18 cellular contexts compared by ENCODE assay signal in genomic region chr7:92432299-92432946, GRCh38. TPM values are rescaled to one million over a fixed set of nuclear protein-coding genes. Genes with fewer than 3 reads are reported as not detected.
DNase-seq lines count a peak whose midpoint lies in the region; ATAC-seq, FAIRE-seq and TF ChIP-seq lines count a peak whose summit lies in the region.
"Had no signal": no experiment of that assay in that cellular context is flagged by ENCODE, and none has a peak within 500 bp of the region (broad histone marks: within the 10 kb centered on the region; RNA-seq: fewer than 3 reads in every experiment).

No MANE protein-coding gene starts in this region.

- H3K27ac ChIP-seq in K562 (ENCODE audit: extremely low read depth, low read depth, low read length) (no peak overlapping the region), liver (ENCODE audit: low read depth in 1 of 2, low read length in 2 of 2) (no peak overlapping the region)
- H3K27ac ChIP-seq: A549, GM23248, HL-60 had no signal

- peak; percentile 40 for ATAC-seq in K562
- ATAC-seq: A549; CD8-positive, alpha-beta T cell; HCT116 had no signal

- TF ChIP-seq RAD21 in K562 (CRISPR knock-in tag; conservative IDR thresholded peaks at IDR 0.05 in 1 of 2, IDR thresholded peaks at IDR 0.05 in 1 of 2) = no peak
- TF ChIP-seq RAD21 in liver (IDR thresholded peaks at IDR 0.05) = no peak

- no peak for TF ChIP-seq CTCF in Caco-2 (IDR thresholded peaks at IDR 0.05; ENCODE audit: insufficient read depth in 1 of 2, low read depth in 1 of 2, low read length in 1 of 2, severe bottlenecking in 1 of 2, unreplicated experiment in 1 of 2)
- no peak for TF ChIP-seq CTCF in K562 (IDR thresholded peaks at IDR 0.05 in 2 of 3, conservative IDR thresholded peaks at IDR 0.05 in 1 of 3; ENCODE audit: insufficient read depth in 2 of 3, low read depth in 1 of 3, low read length in 3 of 3)
- no peak for TF ChIP-seq CTCF in liver (IDR thresholded peaks at IDR 0.05; ENCODE audit: low read depth, low read length, missing input control)

- H3K27me3 ChIP-seq in Caco-2 (replicated peaks; ENCODE audit: control insufficient read depth, insufficient read depth, low read length) = no peaks in the 10 kb centered on the region
- no peaks in the 10 kb centered on the region for H3K27me3 ChIP-seq in K562 (ENCODE audit: control insufficient read depth in 2 of 2, insufficient read depth in 2 of 2, low read length in 2 of 2)
- H3K27me3 ChIP-seq in liver (ENCODE audit: control insufficient read depth in 4 of 4, insufficient read depth in 4 of 4, low read length in 3 of 4) = no peaks in the 10 kb centered on the region

- no peaks in the 10 kb centered on the region for H4K20me1 ChIP-seq in K562 (replicated peaks; ENCODE audit: control insufficient read depth, insufficient read depth, low read length)

- DNase-seq in Caco-2 (peak; percentile 30 to 49), ELF-1 (ENCODE audit: low read depth, low spot score) (peak; percentile 58), K562 (ENCODE audit: extremely low read depth in 1 of 4, low spot score in 3 of 4) (no peak), NCI-H2107 (lab: John Stamatoyannopoulos, UW) (no peak), RPMI8226 (no peak), NCI-H1436 (lab: John Stamatoyannopoulos, UW) (no peak)
- DNase-seq: CD8-positive, alpha-beta T cell; COR-L47; DMS53; GM23248 had no signal

- TF ChIP-seq POLR2A in K562 (conservative IDR thresholded peaks at IDR 0.05) = no peak

- H3K27ac Mint-ChIP-seq in Caco-2 (ENCODE audit: unreplicated experiment) = no peak overlapping the region
- H3K27ac Mint-ChIP-seq: CD14-positive monocyte; CD8-positive, alpha-beta T cell had no signal

- BruUV-seq in Caco-2 (replicated peaks; lab: Mats Ljungman, UMichigan) (no TSS peak), K562 (replicated peaks; lab: Mats Ljungman, UMichigan) (no TSS peak)

- no peak overlapping the region for H2AFZ ChIP-seq in K562 (ENCODE audit: low read depth, low read length)
- H2AFZ ChIP-seq: GM23248 had no signal

- H3K9me1 ChIP-seq in K562 (ENCODE audit: control insufficient read depth, insufficient read depth, low read length) = no peaks in the 10 kb centered on the region

- H3K4me3 Mint-ChIP-seq in Caco-2 (ENCODE audit: unreplicated experiment) = no peak overlapping the region
- H3K4me3 Mint-ChIP-seq: CD14-positive monocyte; CD8-positive, alpha-beta T cell had no signal

- in situ Hi-C loops in K562 (cut with MboI) = loop anchor here (10.0 kb wide), 1 partner anchor 298 kb away; the partner anchor contains the start of gene CYP51A1

- no peak overlapping the region for H3K9ac ChIP-seq in K562 (ENCODE audit: insufficient read depth in 1 of 2, low read depth in 2 of 2, low read length in 2 of 2)
- H3K9ac ChIP-seq in liver (ENCODE audit: low read depth in 1 of 2, low read length in 2 of 2) = no peak overlapping the region
- H3K9ac ChIP-seq: GM23248 had no signal

- H3K36me3 ChIP-seq in Caco-2 (ENCODE audit: control insufficient read depth, insufficient read depth, low read length) (no peaks in the 10 kb centered on the region), K562 (ENCODE audit: control insufficient read depth, insufficient read depth, low read length) (no peaks in the 10 kb centered on the region), liver (ENCODE audit: control insufficient read depth in 4 of 4, insufficient read depth in 3 of 4, low read depth in 1 of 4, low read length in 3 of 4) (no peaks in the 10 kb centered on the region)

- no peaks in the 10 kb centered on the region for H3K36me3 Mint-ChIP-seq in Caco-2 (ENCODE audit: insufficient read depth, unreplicated experiment)
- H3K36me3 Mint-ChIP-seq: CD14-positive monocyte; CD8-positive, alpha-beta T cell had no signal

- no peak for TF ChIP-seq EP300 in K562 (IDR thresholded peaks at IDR 0.05; ENCODE audit: low read length)

- no peaks in the 10 kb centered on the region for H3K27me3 Mint-ChIP-seq in Caco-2 (ENCODE audit: insufficient read depth, unreplicated experiment)

- H3K4me3 ChIP-seq in Caco-2 (ENCODE audit: low read depth, low read length) (no peak overlapping the region), K562 (no peak overlapping the region), liver (ENCODE audit: low read depth in 1 of 3, low read length in 3 of 3) (no peak overlapping the region)
- H3K4me3 ChIP-seq: A549, GM23248 had no signal

- no peaks in the 10 kb centered on the region for H3K79me2 ChIP-seq in K562 (ENCODE audit: control insufficient read depth, insufficient read depth, low read length)

- POLR2A ChIA-PET in Caco-2 (lab: Charles Lee) (interaction anchor here (1.4 kb wide), 1 partner anchor 15 kb away, joined by 11 read pairs; the partner anchor contains the start of gene GATAD1), K562 (lab: Yijun Ruan, JAX) (no interaction called here)

- H3K4me2 ChIP-seq in K562 (ENCODE audit: insufficient read depth, low read length) = no peak overlapping the region
- H3K4me2 ChIP-seq: A549 had no signal

- no peaks in the 10 kb centered on the region for H3K4me1 Mint-ChIP-seq in Caco-2 (ENCODE audit: low read depth, unreplicated experiment)

- CTCF ChIA-PET in Caco-2 (lab: Charles Lee) = interaction anchor here (1.0 kb wide), 1 partner anchor 15 kb away, joined by 3 read pairs; the partner anchor contains the start of gene GATAD1
- CTCF ChIA-PET in K562 (lab: Yijun Ruan, JAX; ENCODE audit: low intra/inter-chr PET ratio) = no interaction called here

- H3K4me1 ChIP-seq in Caco-2 (no peaks in the 10 kb centered on the region), K562 (replicated peaks in 1 of 2; ENCODE audit: control insufficient read depth in 2 of 2, insufficient read depth in 2 of 2, low read length in 2 of 2) (no peaks in the 10 kb centered on the region; a peak in 2 of 5 replicates), liver (ENCODE audit: control insufficient read depth in 4 of 4, insufficient read depth in 4 of 4, low read length in 3 of 4) (peaks cover 0 to 9% (median 3%) of the 10 kb centered on the region in 4 donors)
- H3K4me1 ChIP-seq: A549 had no signal

- intact Hi-C loops in Caco-2 (cut with micrococcal nuclease; ENCODE audit: unreplicated experiment) (no loop called here), K562 (cut with micrococcal nuclease) (no loop called here)

- no peak for FAIRE-seq in K562 (lab: Jason Lieb, UNC)
- FAIRE-seq: A549, H54 had no signal

- H3K9me3 ChIP-seq in Caco-2 (no peaks in the 10 kb centered on the region), K562 (replicated peaks; ENCODE audit: control insufficient read depth, insufficient read depth, low read depth, low read length) (no peaks in the 10 kb centered on the region), liver (ENCODE audit: control insufficient read depth in 4 of 4, low read length in 3 of 4) (no peaks in the 10 kb centered on the region)
- H3K9me3 ChIP-seq: A549 had no signal

- 20% methylated on average over 3 of the region's 3 CpGs for WGBS in K562 (ENCODE audit: insufficient coverage, low coverage, missing lambda C conversion rate)
- 57% methylated on average over 3 of the region's 3 CpGs for WGBS in liver

- no peaks in the 10 kb centered on the region for H3K9me3 Mint-ChIP-seq in Caco-2 (ENCODE audit: unreplicated experiment)
- H3K9me3 Mint-ChIP-seq: CD14-positive monocyte; CD8-positive, alpha-beta T cell had no signal

TF ChIP-seq in K562, 482 proteins besides CTCF, POLR2A, EP300 and RAD21 (continues in another document):
- TF ChIP-seq CBFA2T3 (IDR thresholded peaks at IDR 0.05) (0 out of 2 replicates have a peak, but pooled peaks have one; percentile 4), CSDE1 (IDR thresholded peaks at IDR 0.05) (no peak)

RNA-seq across cellular contexts. Expression of gene GATAD1, which starts 14.9 kb away (rescaled TPM):
- 36.7 and 38.2 TPM in 2 replicates for total RNA-seq in Caco-2 (2022)
- 74.9 and 145 TPM in 2 replicates for total RNA-seq in K562 (2011; cell fraction: chromatin; rRNA removed; ENCODE audit: low replicate concordance)
- 54.0 and 59.3 TPM in 2 replicates for total RNA-seq in K562 (2011; cell fraction: nucleolus; rRNA removed)
- 82.3 and 137 TPM in 2 replicates for total RNA-seq in K562 (2011; cell fraction: nucleoplasm; rRNA removed)
- 24.6 and 34.7 TPM in 2 replicates for total RNA-seq in K562 (2014; rRNA removed)
- total RNA-seq in K562 (2014; rRNA removed; fragmentation: Illumina TruSeq; extraction: Trizol) = 34.3 and 37.4 TPM in 2 replicates
- total RNA-seq in K562 (2015; rRNA removed; fragmentation: Illumina TruSeq; extraction: Trizol) = 34.6 and 37.1 TPM in 2 replicates
- total RNA-seq in K562 (2021) = 25.0 and 27.5 TPM in 2 replicates
- polyA plus RNA-seq in K562 (2011; rRNA removed) = 54.9 and 67.7 TPM in 2 replicates
- polyA plus RNA-seq in K562 (2011; cell fraction: cytosol; rRNA removed) = 21.4 and 35.1 TPM in 2 replicates
- polyA plus RNA-seq in K562 (2011; cell fraction: nucleus; rRNA removed) = 47.7 TPM in 2 replicates
- polyA plus RNA-seq in K562 (2012) = 19.0 and 41.6 TPM in 2 replicates
- 34.1 and 40.8 TPM in 2 replicates for polyA plus RNA-seq in K562 (2014; fragmentation: Illumina TruSeq; extraction: Trizol)
- 1 to 10 TPM; 9.3 to 9.4 TPM for polyA plus RNA-seq in K562 (2014; fragmentation: Nextera tagmentation; extraction: Ambion mirVana)
- 37.2 and 39.2 TPM in 2 replicates for polyA plus RNA-seq in K562 (2014; rRNA removed)
- 44.5 and 46.3 TPM in 2 replicates for polyA minus RNA-seq in K562 (2011; rRNA and poly(A)+ RNA removed)
- 13.2 and 19.8 TPM in 2 replicates for polyA minus RNA-seq in K562 (2011; cell fraction: cytosol; rRNA and poly(A)+ RNA removed)
- polyA minus RNA-seq in K562 (2011; cell fraction: nucleus; rRNA and poly(A)+ RNA removed) = 59.0 and 88.5 TPM in 2 replicates
- 10 to 100 TPM; 12.4 to 22.8 TPM for total RNA-seq in liver
- polyA plus RNA-seq in liver = 1 to 10 TPM; 7.8 to 9.3 TPM

RNA-seq across cellular contexts. Expression of gene ERVW-1, which starts 45.3 kb away (rescaled TPM):
- 0.51 TPM in 1 of 2 replicates, not detected in the other for total RNA-seq in Caco-2 (2022)
- total RNA-seq in K562 (2011; cell fraction: chromatin; rRNA removed; ENCODE audit: low replicate concordance) = 0.14 TPM in 1 of 2 replicates, not detected in the other
- not detected in 2 replicates for total RNA-seq in K562 (2011; cell fraction: nucleolus; rRNA removed)
- total RNA-seq in K562 (2011; cell fraction: nucleoplasm; rRNA removed) = 0.44 TPM in 1 of 2 replicates, not detected in the other
- total RNA-seq in K562 (2014; rRNA removed) = not detected in 2 replicates
- total RNA-seq in K562 (2014; rRNA removed; fragmentation: Illumina TruSeq; extraction: Trizol) = not detected in 2 replicates
- 0.04 TPM in 1 of 2 replicates, not detected in the other for total RNA-seq in K562 (2015; rRNA removed; fragmentation: Illumina TruSeq; extraction: Trizol)
- total RNA-seq in K562 (2021) = not detected in 2 replicates
- not detected in 2 replicates for polyA plus RNA-seq in K562 (2011; rRNA removed)
- not detected in 2 replicates for polyA plus RNA-seq in K562 (2011; cell fraction: cytosol; rRNA removed)
- polyA plus RNA-seq in K562 (2011; cell fraction: nucleus; rRNA removed) = not detected in 2 replicates
- polyA plus RNA-seq in K562 (2012) = 0.13 and 0.43 TPM in 2 replicates
- polyA plus RNA-seq in K562 (2014; fragmentation: Illumina TruSeq; extraction: Trizol) = not detected in 2 replicates
- polyA plus RNA-seq in K562 (2014; fragmentation: Nextera tagmentation; extraction: Ambion mirVana) = not detected
- polyA plus RNA-seq in K562 (2014; rRNA removed) = not detected in 2 replicates
- not detected in 2 replicates for polyA minus RNA-seq in K562 (2011; rRNA and poly(A)+ RNA removed)
- not detected in 2 replicates for polyA minus RNA-seq in K562 (2011; cell fraction: cytosol; rRNA and poly(A)+ RNA removed)
- polyA minus RNA-seq in K562 (2011; cell fraction: nucleus; rRNA and poly(A)+ RNA removed) = not detected in 2 replicates
- total RNA-seq in liver = not detected
- under 1 TPM in 1 of 2 donors, not detected in 1; 0.19 TPM for polyA plus RNA-seq in liver
- total RNA-seq: CD8-positive, alpha-beta T cell; GM23248 had no signal
- polyA plus RNA-seq: A549, AG04450, BJ, CD14-positive monocyte, GM23248 had no signal

Comparison
In these comparisons a context has a peak if more than half of its experiments do, and no peak if none do; other contexts are left out.
1. DNase-seq: peak in Caco-2 (2 of 2) and ELF-1 (single experiment); none in K562 (0 of 4), NCI-H2107 (single experiment), RPMI8226 (single experiment) and NCI-H1436 (single experiment).